ENCODE assay signal across 9 cellular contexts in the genomic region with DNA sequence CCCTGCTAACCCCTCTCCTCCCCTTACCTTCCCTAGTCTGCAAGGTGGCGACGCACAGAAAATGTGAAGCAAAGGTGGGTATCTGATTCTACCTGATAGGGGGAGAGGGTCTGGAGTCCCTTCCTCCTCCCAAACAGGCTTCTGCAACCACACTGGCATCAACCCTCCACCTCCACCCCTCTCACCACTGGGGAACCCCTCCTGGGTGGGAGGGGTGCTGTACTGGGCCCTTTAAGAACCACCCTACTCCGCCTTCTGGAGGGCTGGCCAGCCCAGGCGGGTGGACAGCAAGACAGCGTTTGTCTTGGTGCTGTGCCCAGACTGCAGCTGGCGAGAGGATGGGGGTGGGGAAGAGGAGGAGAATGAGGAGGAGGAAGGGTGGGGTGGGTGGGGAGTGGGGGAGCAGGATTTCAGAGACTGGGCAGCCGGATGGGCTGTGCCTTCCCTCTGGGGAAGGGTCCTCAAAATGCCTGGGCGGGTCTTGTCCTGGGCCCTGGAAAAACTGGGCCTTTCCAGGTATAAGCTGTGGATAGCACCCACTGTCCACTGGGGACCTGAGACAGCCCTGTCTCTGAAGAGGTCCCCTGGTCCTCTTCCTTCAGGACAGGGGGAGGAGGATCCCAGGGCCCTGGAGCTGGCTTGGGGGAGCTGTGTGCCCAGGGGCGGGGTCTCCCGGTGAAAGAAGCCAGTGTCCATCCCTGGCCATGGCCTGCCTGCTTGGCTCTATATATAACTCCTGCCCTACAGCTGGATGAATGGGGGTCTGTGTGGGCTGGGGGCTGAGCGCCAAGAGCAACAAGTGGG. TPM values are rescaled to one million over a fixed set of nuclear protein-coding genes. Genes with fewer than 3 reads are reported as not detected.
DNase-seq lines count a peak whose midpoint lies in the region; ATAC-seq and TF ChIP-seq lines count a peak whose summit lies in the region.
"Had no signal": no experiment of that assay in that cellular context is flagged by ENCODE, and none has a peak within 500 bp of the region (broad histone marks: within the 10 kb centered on the region; RNA-seq: fewer than 3 reads in every experiment).

No MANE protein-coding gene starts in this region.

- H3K4me1 ChIP-seq in transverse colon, result peaks cover 34 to 78% (median 64%) of the 10 kb centered on the region in 4 donors

- H3K9me3 ChIP-seq in transverse colon, result no peaks in the 10 kb centered on the region

- no peaks in the 10 kb centered on the region for H3K27me3 ChIP-seq in transverse colon

- TF ChIP-seq EP300 in transverse colon (IDR thresholded peaks at IDR 0.05; ENCODE audit: low read depth), result no peak

- in situ Hi-C loops in transverse colon (cut with MboI; ENCODE audit: low pct_ligation_motif_present in 1 of 4, low pct_unique_long_range_greater_than_20kb in 1 of 4, low sequenced_read_pairs in 3 of 4), result loop anchor here in 2 of 4 donors (25.0 kb wide), 2 partner anchors 135 to 235 kb away; a partner anchor contains a TSS

- TF ChIP-seq POLR2A in lower leg skin (IDR thresholded peaks at IDR 0.05), result no peak
- TF ChIP-seq POLR2A in transverse colon (IDR thresholded peaks at IDR 0.05), result no peak

- peak overlapping the region; percentile 70 for H3K4me3 ChIP-seq in choroid plexus epithelial cell (ENCODE audit: low read depth, low read length)
- H3K4me3 ChIP-seq in lower leg skin (ENCODE audit: low read depth, poor library complexity, severe bottlenecking), result no peak overlapping the region
- peak overlapping the region in 2 of 4 donors; percentile 3 to 57 for H3K4me3 ChIP-seq in transverse colon

- no peaks in the 10 kb centered on the region for H3K36me3 ChIP-seq in transverse colon

- WGBS in lower leg skin, 2 donors, result 43 to 48% methylated on average over 11 of the region's 11 CpGs
- whole genome bisulfite sequencing in transverse colon (ENCODE audit: low coverage in 1 of 2), 2 donors, result 8 to 48% methylated on average over 4 to 11 of the region's 11 CpGs

- peak; percentile 64 for DNase-seq in DMS53 (lab: John Stamatoyannopoulos, UW)
- DNase-seq in DMS53 treated with DMSO at 0.1 percent for 48 hours (lab: John Stamatoyannopoulos, UW; ENCODE audit: unreplicated experiment), result no peak
- peak; percentile 91 for DNase-seq in choroid plexus epithelial cell (ENCODE audit: low read depth)
- DNase-seq in lower leg skin (ENCODE audit: low spot score in 2 of 2), result peak; percentile 82 to 97
- DNase-seq in transverse colon, result peak; percentile 90
- no peak for DNase-seq in COLO829 (ENCODE audit: low spot score)

- ATAC-seq in GM19023 (IDR thresholded peaks at IDR 0.05; ENCODE audit: unreplicated experiment) (no peak), HG03280 (IDR thresholded peaks at IDR 0.05; ENCODE audit: unreplicated experiment) (no peak)

- H3K27ac ChIP-seq in transverse colon, result peak overlapping the region; percentile 89 to 98 (median 96)

- TF ChIP-seq CTCF in choroid plexus epithelial cell (conservative IDR thresholded peaks at IDR 0.05; ENCODE audit: low read depth, low read length) (peak; percentile 0), lower leg skin (IDR thresholded peaks at IDR 0.05) (no peak), transverse colon (IDR thresholded peaks at IDR 0.05) (no peak)

- intact Hi-C loops in lower leg skin (cut with DNase I; ENCODE audit: low total_unique reads), result no loop called here
- intact Hi-C loops in transverse colon (cut with DNase I; ENCODE audit: low total_unique reads), result no loop called here

RNA-seq across cellular contexts. Expression of a gene that starts 2.8 kb away (rescaled TPM):
- total RNA-seq in lower leg skin (10 to 100 TPM; 21.8 to 87.1 (median 65.9) TPM), transverse colon (100 to 1,000 TPM in 2 of 4 donors, 10 to 100 TPM in 2; 48.2 to 397 (median 169) TPM)

RNA-seq across cellular contexts. Expression of a gene that starts 26.6 kb away (rescaled TPM):
- total RNA-seq in lower leg skin (10 to 100 TPM; 21.0 to 39.5 (median 28.4) TPM), transverse colon (10 to 100 TPM; 10.1 to 27.0 (median 21.9) TPM)

RNA-seq across cellular contexts. Expression of a gene that starts 44.8 kb away (rescaled TPM):
- total RNA-seq in lower leg skin (100 to 1,000 TPM in 1 of 4 donors, 10 to 100 TPM in 3; 22.0 to 508 (median 68.9) TPM), transverse colon (100 to 1,000 TPM in 1 of 4 donors, 10 to 100 TPM in 3; 38.5 to 106 (median 94.5) TPM)
- total RNA-seq: B cell had no signal

RNA-seq across cellular contexts. Expression of a gene that starts 46.4 kb away (rescaled TPM):
- 100 to 1,000 TPM; 499 to 623 (median 546) TPM for total RNA-seq in lower leg skin
- total RNA-seq in transverse colon, result 100 to 1,000 TPM; 175 to 383 (median 261) TPM

RNA-seq across cellular contexts. Expression of a gene that starts 50.7 kb away (rescaled TPM):
- total RNA-seq in lower leg skin (under 1 TPM in 2 of 4 donors, not detected in 2; 0.26 to 0.63 TPM), transverse colon (under 1 TPM in 1 of 4 donors, not detected in 3; 0.41 TPM)
- total RNA-seq: B cell had no signal

Comparison
In these comparisons a context has a peak if more than half of its experiments do, and no peak if none do; other contexts are left out.
1. DNase-seq: peak in DMS53 (single experiment), choroid plexus epithelial cell (single experiment), lower leg skin (2 of 2) and transverse colon (single experiment); none in DMS53 treated with DMSO at 0.1 percent for 48 hours (single experiment) and COLO829 (single experiment).